In genomic region chr6:42100029-42100901, GRCh38 we compare ENCODE assay signal across 7 cellular contexts. TPM values are rescaled to one million over a fixed set of nuclear protein-coding genes. Genes with fewer than 3 reads are reported as not detected.
A peak's percentile ranks its signal among the peaks of the same experiment; 100 is the strongest.
DNase-seq lines count a peak whose midpoint lies in the region; ATAC-seq and TF ChIP-seq lines count a peak whose summit lies in the region.

No MANE protein-coding gene starts in this region.

- H3K4me3 Mint-ChIP-seq in activated CD8-positive, alpha-beta memory T cell treated with anti-CD3 and anti-CD28 coated beads, Interleukin-2, amount 10 ng/mL, durations not matched to agents 7 days and 5 days, result peak overlapping the region; percentile 34
- no peak overlapping the region for H3K4me3 Mint-ChIP-seq in endothelial cell (ENCODE audit: unreplicated experiment)

- DNase-seq in HS-27A (ENCODE audit: low read depth) (peak; percentile 46), glomerular visceral epithelial cell (ENCODE audit: extremely low spot score) (peak; percentile 78), endothelial cell (ENCODE audit: low spot score) (no peak)
- DNase-seq in activated CD8-positive, alpha-beta memory T cell treated with anti-CD3 and anti-CD28 coated beads, Interleukin-2, amount 10 ng/mL, durations not matched to agents 7 days and 5 days, result peak; percentile 68
- DNase-seq in stimulated activated CD8-positive, alpha-beta memory T cell treated with anti-CD3 and anti-CD28 coated beads, Interleukin-7, amount 100 ng/mL, for 48 hours (ENCODE audit: extremely low read depth in 1 of 2, low read depth in 1 of 2), result peak; percentile 33 to 63

- H3K27ac Mint-ChIP-seq in activated CD8-positive, alpha-beta memory T cell treated with anti-CD3 and anti-CD28 coated beads, Interleukin-2, amount 10 ng/mL, durations not matched to agents 7 days and 5 days, result peak overlapping the region; percentile 90
- H3K27ac Mint-ChIP-seq in endothelial cell (ENCODE audit: unreplicated experiment), result no peak overlapping the region

- peaks cover 51% of the 10 kb centered on the region for H3K4me1 Mint-ChIP-seq in activated CD8-positive, alpha-beta memory T cell treated with anti-CD3 and anti-CD28 coated beads, Interleukin-2, amount 10 ng/mL, durations not matched to agents 7 days and 5 days
- peaks cover 7% of the 10 kb centered on the region for H3K4me1 Mint-ChIP-seq in endothelial cell (ENCODE audit: unreplicated experiment)

- ATAC-seq in activated CD8-positive, alpha-beta memory T cell treated with anti-CD3 and anti-CD28 coated beads, Interleukin-2, amount 10 ng/mL, durations not matched to agents 7 days and 5 days, result peak; percentile 38
- ATAC-seq in GM18858 (IDR thresholded peaks at IDR 0.05; ENCODE audit: unreplicated experiment) (no peak), HG03432 (IDR thresholded peaks at IDR 0.05; ENCODE audit: unreplicated experiment) (no peak)

- no peak for TF ChIP-seq CTCF in endothelial cell (IDR thresholded peaks at IDR 0.05; ENCODE audit: unreplicated experiment)

- CTCF ChIA-PET in activated CD8-positive, alpha-beta memory T cell treated with anti-CD3 and anti-CD28 coated beads, Interleukin-2, amount 10 ng/mL, durations not matched to agents 7 days and 5 days (lab: Charles Lee), result interaction anchor here (0.7 to 1.6 kb wide), 6 partner anchors 9 to 204 kb away, joined by 3 to 5 read pairs (median 3); no protein-coding TSS in a partner anchor

- H3K9me3 Mint-ChIP-seq in activated CD8-positive, alpha-beta memory T cell treated with anti-CD3 and anti-CD28 coated beads, Interleukin-2, amount 10 ng/mL, durations not matched to agents 7 days and 5 days (ENCODE audit: low read depth), result no peaks in the 10 kb centered on the region
- no peaks in the 10 kb centered on the region for H3K9me3 Mint-ChIP-seq in endothelial cell (ENCODE audit: unreplicated experiment)

- no peaks in the 10 kb centered on the region for H3K36me3 Mint-ChIP-seq in activated CD8-positive, alpha-beta memory T cell treated with anti-CD3 and anti-CD28 coated beads, Interleukin-2, amount 10 ng/mL, durations not matched to agents 7 days and 5 days
- no peaks in the 10 kb centered on the region for H3K36me3 Mint-ChIP-seq in endothelial cell (ENCODE audit: low read depth, unreplicated experiment)

- no peaks in the 10 kb centered on the region for H3K27me3 Mint-ChIP-seq in activated CD8-positive, alpha-beta memory T cell treated with anti-CD3 and anti-CD28 coated beads, Interleukin-2, amount 10 ng/mL, durations not matched to agents 7 days and 5 days
- peaks cover 5% of the 10 kb centered on the region for H3K27me3 Mint-ChIP-seq in endothelial cell (ENCODE audit: unreplicated experiment)

RNA-seq across cellular contexts. Expression of gene C6orf132, which starts 42.2 kb away (rescaled TPM):
- total RNA-seq in activated CD8-positive, alpha-beta memory T cell treated with anti-CD3 and anti-CD28 coated beads, Interleukin-2, amount 10 ng/mL, durations not matched to agents 7 days and 5 days, result under 1 TPM; 0.16 to 0.18 TPM
- 0.87 TPM for total RNA-seq in endothelial cell (ENCODE audit: unreplicated experiment)

RNA-seq across cellular contexts. Expression of gene TAF8, which starts 49.9 kb away (rescaled TPM):
- 10 to 100 TPM; 50.9 to 53.2 TPM for total RNA-seq in activated CD8-positive, alpha-beta memory T cell treated with anti-CD3 and anti-CD28 coated beads, Interleukin-2, amount 10 ng/mL, durations not matched to agents 7 days and 5 days
- total RNA-seq in endothelial cell (ENCODE audit: unreplicated experiment), result 21.9 TPM
